In genomic region chr20:2133318-2134183, GRCh38 we compare ENCODE assay signal across 10 cellular contexts. TPM values are rescaled to one million over a fixed set of nuclear protein-coding genes. Genes with fewer than 3 reads are reported as not detected.
DNase-seq lines count a peak whose midpoint lies in the region; ATAC-seq, FAIRE-seq and TF ChIP-seq lines count a peak whose summit lies in the region.
"Had no signal": no experiment of that assay in that cellular context is flagged by ENCODE, and none has a peak within 500 bp of the region (broad histone marks: within the 10 kb centered on the region; RNA-seq: fewer than 3 reads in every experiment).

No MANE protein-coding gene starts in this region.

- no peak for TF ChIP-seq POLR2A in A549 (IDR thresholded peaks at IDR 0.05; ENCODE audit: low read length)

- H3K9me3 ChIP-seq in A549: no peaks in the 10 kb centered on the region
- no peaks in the 10 kb centered on the region for H3K9me3 ChIP-seq in mucosa of descending colon

- peaks cover 40% of the 10 kb centered on the region for H3K4me1 ChIP-seq in A549
- H3K4me1 ChIP-seq in mucosa of descending colon (ENCODE audit: low read depth): peaks cover 12% of the 10 kb centered on the region

- no peaks in the 10 kb centered on the region for H3K36me3 ChIP-seq in mucosa of descending colon (ENCODE audit: low read depth)

- TF ChIP-seq CTCF in A549 (IDR thresholded peaks at IDR 0.05): no peak
- TF ChIP-seq CTCF in dorsolateral prefrontal cortex (IDR thresholded peaks at IDR 0.05 in 54 of 56, conservative IDR thresholded peaks at IDR 0.05 in 2 of 56; ENCODE audit: low read depth in 1 of 56, partially characterized antibody in 56 of 56): no peak
- TF ChIP-seq CTCF in mucosa of descending colon (IDR thresholded peaks at IDR 0.05): no peak

- POLR2A ChIA-PET in A549 (lab: Yijun Ruan, JAX): interaction anchor here (2.3 kb wide), 1 partner anchor 31 kb away, joined by 10 read pairs; no protein-coding TSS in a partner anchor

- CTCF ChIA-PET in A549 (lab: Yijun Ruan, JAX): interaction anchor here (0.8 to 2.1 kb wide), 9 partner anchors 8 to 167 kb away, joined by 3 to 9 read pairs (median 4); no protein-coding TSS in a partner anchor

- TF ChIP-seq EP300 in A549 (IDR thresholded peaks at IDR 0.05): no peak

- intact Hi-C loops in dorsolateral prefrontal cortex (cut with DNase I) (no loop called here), mucosa of descending colon (cut with DNase I, micrococcal nuclease) (no loop called here)

- H3K4me3 ChIP-seq in A549 (no peak overlapping the region), dorsolateral prefrontal cortex (no peak overlapping the region), mucosa of descending colon (no peak overlapping the region)

- ATAC-seq in A549: peak; percentile 70 to 81; a peak in 5 of 6 replicates
- peak; percentile 63 for ATAC-seq in mucosa of descending colon
- no peak for ATAC-seq in HG03135 (IDR thresholded peaks at IDR 0.05; ENCODE audit: unreplicated experiment)

- 69% methylated on average over 9 of the region's 9 CpGs for WGBS in A549 (ENCODE audit: missing lambda C conversion rate)

- peak overlapping the region; percentile 47 for H3K4me2 ChIP-seq in A549

- DNase-seq in A549 (ENCODE audit: low read depth in 1 of 2, low spot score in 1 of 2) (peak; percentile 35 to 41), HTR-8/SVneo (ENCODE audit: insufficient read length, low spot score) (no peak), dorsolateral prefrontal cortex (no peak), mucosa of descending colon (no peak), midbrain (lab: John Stamatoyannopoulos, UW) (no peak)
- no peak for DNase-seq in stimulated activated CD8-positive, alpha-beta memory T cell treated with anti-CD3 and anti-CD28 coated beads, Interleukin-4, amount 100 ng/mL, for 48 hours
- DNase-seq in activated CD8-positive, alpha-beta memory T cell treated with anti-CD3 and anti-CD28 coated beads for 24 hours: no peak
- DNase-seq: DND-41; stimulated activated CD4-positive, alpha-beta T cell treated with anti-CD3 and anti-CD28 coated beads, Interleukin-4, amount 100 ng/mL, for 24 hours had no signal

- FAIRE-seq in A549 (lab: Jason Lieb, UNC) (peak; percentile 46), HTR-8/SVneo (lab: Jason Lieb, UNC) (peak; percentile 60)

- no peaks in the 10 kb centered on the region for H3K27me3 ChIP-seq in dorsolateral prefrontal cortex

- peak overlapping the region; percentile 14 to 68; a peak in 4 of 6 replicates for H3K27ac ChIP-seq in A549
- H3K27ac ChIP-seq in dorsolateral prefrontal cortex: peak overlapping the region in 45 of 59 donors; percentile 8 to 94 (median 63)

- TF ChIP-seq RAD21 in A549 (conservative IDR thresholded peaks at IDR 0.05 in 1 of 2, IDR thresholded peaks at IDR 0.05 in 1 of 2): no peak

TF ChIP-seq in A549, 52 proteins besides CTCF, POLR2A, EP300 and RAD21:
- TF ChIP-seq FOSL2 (IDR thresholded peaks at IDR 0.05) (0 out of 2 replicates have a peak, but pooled peaks have one; percentile 18), FOSL2 (CRISPR knock-in tag; IDR thresholded peaks at IDR 0.05) (no peak), MAZ (IDR thresholded peaks at IDR 0.05; ENCODE audit: borderline replicate concordance, low read depth, low read length) (no peak)

RNA-seq across cellular contexts. Expression of gene STK35, which starts 31.9 kb away (rescaled TPM):
- polyA plus RNA-seq in A549 (2011; rRNA removed) (9.0 and 11.5 TPM in 2 replicates), A549 (2017; fragmentation: RNase III; extraction: RNeasy Plus Mini Kit Qiagen cat#74134 plus additional on column Dnase treatment) (9.5 to 10.1 TPM (median 10.0 TPM) in 3 replicates)
- 6.3 and 8.9 TPM in 2 replicates for polyA plus RNA-seq in A549 (2012; cell fraction: cytosol; rRNA removed)
- 16.9 and 20.7 TPM in 2 replicates for polyA plus RNA-seq in A549 (2012; cell fraction: nucleus; rRNA removed)
- polyA minus RNA-seq in A549 (2011; rRNA and poly(A)+ RNA removed): 20.5 and 22.2 TPM in 2 replicates
- total RNA-seq in dorsolateral prefrontal cortex (10 to 100 TPM; 14.9 to 41.4 (median 27.2) TPM), mucosa of descending colon (10 to 100 TPM; 20.2 to 23.3 (median 22.2) TPM)

Comparison
In these comparisons a context has a peak if more than half of its experiments do, and no peak if none do; other contexts are left out.
1. DNase-seq: peak in A549 (2 of 2); none in HTR-8/SVneo (single experiment), dorsolateral prefrontal cortex (0 of 10), mucosa of descending colon (0 of 3), stimulated activated CD8-positive, alpha-beta memory T cell treated with anti-CD3 and anti-CD28 coated beads, Interleukin-4, amount 100 ng/mL, for 48 hours (single experiment), midbrain (single experiment) and activated CD8-positive, alpha-beta memory T cell treated with anti-CD3 and anti-CD28 coated beads for 24 hours (single experiment).